In genomic region chr16:86934581-86935322, GRCh38 we compare ENCODE assay signal across 1 cellular context.
A peak's percentile ranks its signal among the peaks of the same experiment; 100 is the strongest.
TF ChIP-seq lines count a peak whose summit lies in the region.

No MANE protein-coding gene starts in this region.

TF ChIP-seq in liver, 16 proteins besides CTCF, POLR2A, EP300 and RAD21:
- no peak for TF ChIP-seq SP1 (IDR thresholded peaks at IDR 0.05)
- TF ChIP-seq JUND (IDR thresholded peaks at IDR 0.05), result no peak
- no peak for TF ChIP-seq HNF4A (conservative IDR thresholded peaks at IDR 0.05)
- no peak for TF ChIP-seq GABPA (IDR thresholded peaks at IDR 0.05 in 1 of 2, conservative IDR thresholded peaks at IDR 0.05 in 1 of 2)
- peak; percentile 91 for TF ChIP-seq NR2F2 (IDR thresholded peaks at IDR 0.05)
- TF ChIP-seq MAX (IDR thresholded peaks at IDR 0.05), result peak; percentile 11
- peak in 1 of 2 donors; percentile 39 for TF ChIP-seq RXRA (IDR thresholded peaks at IDR 0.05)
TF ChIP-seq in liver: peak in this region for 3.
